In the genomic region with DNA sequence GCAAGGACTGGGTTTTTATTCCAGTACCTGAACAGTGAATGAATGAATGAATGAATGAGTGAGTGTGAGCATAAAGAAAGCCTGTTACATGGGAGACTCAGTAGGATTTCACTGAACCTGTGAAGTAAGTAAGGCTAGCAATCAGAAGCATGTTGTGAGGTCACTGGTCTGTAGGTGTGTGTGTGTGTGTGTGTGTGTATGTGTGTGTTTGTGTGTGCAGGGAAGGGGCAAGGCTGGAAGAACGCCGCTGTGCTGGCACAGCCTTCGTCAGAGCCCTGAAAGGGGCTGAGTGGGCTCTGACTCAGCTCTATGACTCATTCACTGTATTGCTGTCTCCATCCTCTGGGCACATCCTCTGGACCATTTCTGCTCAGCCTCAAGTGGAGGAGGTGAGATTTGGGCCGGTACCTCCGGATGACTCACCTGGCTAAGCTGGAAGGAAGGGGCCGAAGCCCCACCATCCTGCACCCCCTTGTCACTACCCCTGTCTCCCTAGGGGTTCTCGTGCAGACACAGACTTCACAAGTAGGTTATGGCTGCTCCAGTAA, we compare ENCODE assay signal across 1 cellular context.
TF ChIP-seq lines count a peak whose summit lies in the region.

No MANE protein-coding gene starts in this region.

TF ChIP-seq in HEK293, 187 proteins besides CTCF, POLR2A, EP300 and RAD21 (continued from another document and continues in another):
- TF ChIP-seq, protein P1, sequence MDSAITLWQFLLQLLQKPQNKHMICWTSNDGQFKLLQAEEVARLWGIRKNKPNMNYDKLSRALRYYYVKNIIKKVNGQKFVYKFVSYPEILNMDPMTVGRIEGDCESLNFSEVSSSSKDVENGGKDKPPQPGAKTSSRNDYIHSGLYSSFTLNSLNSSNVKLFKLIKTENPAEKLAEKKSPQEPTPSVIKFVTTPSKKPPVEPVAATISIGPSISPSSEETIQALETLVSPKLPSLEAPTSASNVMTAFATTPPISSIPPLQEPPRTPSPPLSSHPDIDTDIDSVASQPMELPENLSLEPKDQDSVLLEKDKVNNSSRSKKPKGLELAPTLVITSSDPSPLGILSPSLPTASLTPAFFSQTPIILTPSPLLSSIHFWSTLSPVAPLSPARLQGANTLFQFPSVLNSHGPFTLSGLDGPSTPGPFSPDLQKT (IDR thresholded peaks at IDR 0.05; ENCODE audit: borderline replicate concordance, low read depth, low read length), result no peak
- TF ChIP-seq, protein P2, sequence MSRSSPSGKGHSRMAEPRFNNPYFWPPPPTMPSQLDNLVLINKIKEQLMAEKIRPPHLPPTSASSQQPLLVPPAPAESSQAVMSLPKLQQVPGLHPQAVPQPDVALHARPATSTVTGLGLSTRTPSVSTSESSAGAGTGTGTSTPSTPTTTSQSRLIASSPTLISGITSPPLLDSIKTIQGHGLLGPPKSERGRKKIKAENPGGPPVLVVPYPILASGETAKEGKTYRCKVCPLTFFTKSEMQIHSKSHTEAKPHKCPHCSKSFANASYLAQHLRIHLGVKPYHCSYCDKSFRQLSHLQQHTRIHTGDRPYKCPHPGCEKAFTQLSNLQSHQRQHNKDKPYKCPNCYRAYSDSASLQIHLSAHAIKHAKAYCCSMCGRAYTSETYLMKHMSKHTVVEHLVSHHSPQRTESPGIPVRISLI (tag by site-specific recombination; IDR thresholded peaks at IDR 0.05), result peak; percentile 76; the same call in 1 of the 2 replicates
- TF ChIP-seq ZNF585B (tag by site-specific recombination; IDR thresholded peaks at IDR 0.05), result no peak
- TF ChIP-seq ZNF792 (tag by site-specific recombination; IDR thresholded peaks at IDR 0.05), result no peak
- TF ChIP-seq ZNF791 (tag by site-specific recombination; IDR thresholded peaks at IDR 0.05), result no peak
- no peak for TF ChIP-seq ZFP41 (tag by site-specific recombination; IDR thresholded peaks at IDR 0.05; ENCODE audit: borderline replicate concordance)
- TF ChIP-seq, protein P3, sequence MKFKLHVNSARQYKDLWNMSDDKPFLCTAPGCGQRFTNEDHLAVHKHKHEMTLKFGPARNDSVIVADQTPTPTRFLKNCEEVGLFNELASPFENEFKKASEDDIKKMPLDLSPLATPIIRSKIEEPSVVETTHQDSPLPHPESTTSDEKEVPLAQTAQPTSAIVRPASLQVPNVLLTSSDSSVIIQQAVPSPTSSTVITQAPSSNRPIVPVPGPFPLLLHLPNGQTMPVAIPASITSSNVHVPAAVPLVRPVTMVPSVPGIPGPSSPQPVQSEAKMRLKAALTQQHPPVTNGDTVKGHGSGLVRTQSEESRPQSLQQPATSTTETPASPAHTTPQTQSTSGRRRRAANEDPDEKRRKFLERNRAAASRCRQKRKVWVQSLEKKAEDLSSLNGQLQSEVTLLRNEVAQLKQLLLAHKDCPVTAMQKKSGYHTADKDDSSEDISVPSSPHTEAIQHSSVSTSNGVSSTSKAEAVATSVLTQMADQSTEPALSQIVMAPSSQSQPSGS (tag by site-specific recombination; IDR thresholded peaks at IDR 0.05; ENCODE audit: low read depth), result 0 out of 2 replicates have a peak, but pooled peaks have one; percentile 15
- TF ChIP-seq ZNF146 (tag by site-specific recombination; IDR thresholded peaks at IDR 0.05), result no peak
- no peak for TF ChIP-seq TRIM28 (IDR thresholded peaks at IDR 0.05; ENCODE audit: borderline replicate concordance, low read length)
- TF ChIP-seq ZNF510 (tag by site-specific recombination; IDR thresholded peaks at IDR 0.05; ENCODE audit: insufficient replicate concordance), result no peak
- no peak for TF ChIP-seq ZNF837 (tag by site-specific recombination; IDR thresholded peaks at IDR 0.05)
- peak; percentile 98 for TF ChIP-seq SP7 (tag by site-specific recombination; IDR thresholded peaks at IDR 0.05)
- no peak for TF ChIP-seq ZNF311 (tag by site-specific recombination; IDR thresholded peaks at IDR 0.05; ENCODE audit: borderline replicate concordance)
- peak; percentile 34; the same call in 1 of the 2 replicates for TF ChIP-seq ZNF341 (tag by site-specific recombination; IDR thresholded peaks at IDR 0.05; ENCODE audit: low read depth)
- TF ChIP-seq, protein P4, sequence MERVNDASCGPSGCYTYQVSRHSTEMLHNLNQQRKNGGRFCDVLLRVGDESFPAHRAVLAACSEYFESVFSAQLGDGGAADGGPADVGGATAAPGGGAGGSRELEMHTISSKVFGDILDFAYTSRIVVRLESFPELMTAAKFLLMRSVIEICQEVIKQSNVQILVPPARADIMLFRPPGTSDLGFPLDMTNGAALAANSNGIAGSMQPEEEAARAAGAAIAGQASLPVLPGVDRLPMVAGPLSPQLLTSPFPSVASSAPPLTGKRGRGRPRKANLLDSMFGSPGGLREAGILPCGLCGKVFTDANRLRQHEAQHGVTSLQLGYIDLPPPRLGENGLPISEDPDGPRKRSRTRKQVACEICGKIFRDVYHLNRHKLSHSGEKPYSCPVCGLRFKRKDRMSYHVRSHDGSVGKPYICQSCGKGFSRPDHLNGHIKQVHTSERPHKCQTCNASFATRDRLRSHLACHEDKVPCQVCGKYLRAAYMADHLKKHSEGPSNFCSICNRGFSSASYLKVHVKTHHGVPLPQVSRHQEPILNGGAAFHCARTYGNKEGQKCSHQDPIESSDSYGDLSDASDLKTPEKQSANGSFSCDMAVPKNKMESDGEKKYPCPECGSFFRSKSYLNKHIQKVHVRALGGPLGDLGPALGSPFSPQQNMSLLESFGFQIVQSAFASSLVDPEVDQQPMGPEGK (tag by site-specific recombination; IDR thresholded peaks at IDR 0.05), result peak; percentile 89
- TF ChIP-seq KLF9 (tag by site-specific recombination; IDR thresholded peaks at IDR 0.05; ENCODE audit: low read depth), result peak; percentile 46; the same call in 1 of the 2 replicates
- TF ChIP-seq ZNF830 (tag by site-specific recombination; IDR thresholded peaks at IDR 0.05; ENCODE audit: low read depth), result no peak
- TF ChIP-seq, protein P5, sequence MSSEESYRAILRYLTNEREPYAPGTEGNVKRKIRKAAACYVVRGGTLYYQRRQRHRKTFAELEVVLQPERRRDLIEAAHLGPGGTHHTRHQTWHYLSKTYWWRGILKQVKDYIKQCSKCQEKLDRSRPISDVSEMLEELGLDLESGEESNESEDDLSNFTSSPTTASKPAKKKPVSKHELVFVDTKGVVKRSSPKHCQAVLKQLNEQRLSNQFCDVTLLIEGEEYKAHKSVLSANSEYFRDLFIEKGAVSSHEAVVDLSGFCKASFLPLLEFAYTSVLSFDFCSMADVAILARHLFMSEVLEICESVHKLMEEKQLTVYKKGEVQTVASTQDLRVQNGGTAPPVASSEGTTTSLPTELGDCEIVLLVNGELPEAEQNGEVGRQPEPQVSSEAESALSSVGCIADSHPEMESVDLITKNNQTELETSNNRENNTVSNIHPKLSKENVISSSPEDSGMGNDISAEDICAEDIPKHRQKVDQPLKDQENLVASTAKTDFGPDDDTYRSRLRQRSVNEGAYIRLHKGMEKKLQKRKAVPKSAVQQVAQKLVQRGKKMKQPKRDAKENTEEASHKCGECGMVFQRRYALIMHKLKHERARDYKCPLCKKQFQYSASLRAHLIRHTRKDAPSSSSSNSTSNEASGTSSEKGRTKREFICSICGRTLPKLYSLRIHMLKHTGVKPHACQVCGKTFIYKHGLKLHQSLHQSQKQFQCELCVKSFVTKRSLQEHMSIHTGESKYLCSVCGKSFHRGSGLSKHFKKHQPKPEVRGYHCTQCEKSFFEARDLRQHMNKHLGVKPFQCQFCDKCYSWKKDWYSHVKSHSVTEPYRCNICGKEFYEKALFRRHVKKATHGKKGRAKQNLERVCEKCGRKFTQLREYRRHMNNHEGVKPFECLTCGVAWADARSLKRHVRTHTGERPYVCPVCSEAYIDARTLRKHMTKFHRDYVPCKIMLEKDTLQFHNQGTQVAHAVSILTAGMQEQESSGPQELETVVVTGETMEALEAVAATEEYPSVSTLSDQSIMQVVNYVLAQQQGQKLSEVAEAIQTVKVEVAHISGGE (tag by site-specific recombination; conservative IDR thresholded peaks at IDR 0.05; ENCODE audit: low read depth), result no peak
- peak; percentile 89 for TF ChIP-seq ZNF239 (tag by site-specific recombination; IDR thresholded peaks at IDR 0.05)
- TF ChIP-seq ZNF529 (tag by site-specific recombination; IDR thresholded peaks at IDR 0.05; ENCODE audit: insufficient replicate concordance), result no peak
- TF ChIP-seq ZNF114 (tag by site-specific recombination; IDR thresholded peaks at IDR 0.05), result no peak
- TF ChIP-seq ZNF121 (tag by site-specific recombination; IDR thresholded peaks at IDR 0.05), result no peak
- no peak for TF ChIP-seq ZNF140 (tag by site-specific recombination; IDR thresholded peaks at IDR 0.05)
- no peak for TF ChIP-seq ZNF132 (tag by site-specific recombination; IDR thresholded peaks at IDR 0.05; ENCODE audit: borderline replicate concordance)
- TF ChIP-seq, protein P6, sequence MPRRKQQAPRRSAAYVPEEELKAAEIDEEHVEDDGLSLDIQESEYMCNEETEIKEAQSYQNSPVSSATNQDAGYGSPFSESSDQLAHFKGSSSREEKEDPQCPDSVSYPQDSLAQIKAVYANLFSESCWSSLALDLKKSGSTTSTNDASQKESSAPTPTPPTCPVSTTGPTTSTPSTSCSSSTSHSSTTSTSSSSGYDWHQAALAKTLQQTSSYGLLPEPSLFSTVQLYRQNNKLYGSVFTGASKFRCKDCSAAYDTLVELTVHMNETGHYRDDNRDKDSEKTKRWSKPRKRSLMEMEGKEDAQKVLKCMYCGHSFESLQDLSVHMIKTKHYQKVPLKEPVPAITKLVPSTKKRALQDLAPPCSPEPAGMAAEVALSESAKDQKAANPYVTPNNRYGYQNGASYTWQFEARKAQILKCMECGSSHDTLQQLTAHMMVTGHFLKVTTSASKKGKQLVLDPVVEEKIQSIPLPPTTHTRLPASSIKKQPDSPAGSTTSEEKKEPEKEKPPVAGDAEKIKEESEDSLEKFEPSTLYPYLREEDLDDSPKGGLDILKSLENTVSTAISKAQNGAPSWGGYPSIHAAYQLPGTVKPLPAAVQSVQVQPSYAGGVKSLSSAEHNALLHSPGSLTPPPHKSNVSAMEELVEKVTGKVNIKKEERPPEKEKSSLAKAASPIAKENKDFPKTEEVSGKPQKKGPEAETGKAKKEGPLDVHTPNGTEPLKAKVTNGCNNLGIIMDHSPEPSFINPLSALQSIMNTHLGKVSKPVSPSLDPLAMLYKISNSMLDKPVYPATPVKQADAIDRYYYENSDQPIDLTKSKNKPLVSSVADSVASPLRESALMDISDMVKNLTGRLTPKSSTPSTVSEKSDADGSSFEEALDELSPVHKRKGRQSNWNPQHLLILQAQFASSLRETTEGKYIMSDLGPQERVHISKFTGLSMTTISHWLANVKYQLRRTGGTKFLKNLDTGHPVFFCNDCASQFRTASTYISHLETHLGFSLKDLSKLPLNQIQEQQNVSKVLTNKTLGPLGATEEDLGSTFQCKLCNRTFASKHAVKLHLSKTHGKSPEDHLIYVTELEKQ (tag by site-specific recombination; IDR thresholded peaks at IDR 0.05; ENCODE audit: borderline replicate concordance), result 0 out of 2 replicates have a peak, but pooled peaks have one; percentile 44
- no peak for TF ChIP-seq ZNF350 (tag by site-specific recombination; IDR thresholded peaks at IDR 0.05)
- TF ChIP-seq, protein P7, sequence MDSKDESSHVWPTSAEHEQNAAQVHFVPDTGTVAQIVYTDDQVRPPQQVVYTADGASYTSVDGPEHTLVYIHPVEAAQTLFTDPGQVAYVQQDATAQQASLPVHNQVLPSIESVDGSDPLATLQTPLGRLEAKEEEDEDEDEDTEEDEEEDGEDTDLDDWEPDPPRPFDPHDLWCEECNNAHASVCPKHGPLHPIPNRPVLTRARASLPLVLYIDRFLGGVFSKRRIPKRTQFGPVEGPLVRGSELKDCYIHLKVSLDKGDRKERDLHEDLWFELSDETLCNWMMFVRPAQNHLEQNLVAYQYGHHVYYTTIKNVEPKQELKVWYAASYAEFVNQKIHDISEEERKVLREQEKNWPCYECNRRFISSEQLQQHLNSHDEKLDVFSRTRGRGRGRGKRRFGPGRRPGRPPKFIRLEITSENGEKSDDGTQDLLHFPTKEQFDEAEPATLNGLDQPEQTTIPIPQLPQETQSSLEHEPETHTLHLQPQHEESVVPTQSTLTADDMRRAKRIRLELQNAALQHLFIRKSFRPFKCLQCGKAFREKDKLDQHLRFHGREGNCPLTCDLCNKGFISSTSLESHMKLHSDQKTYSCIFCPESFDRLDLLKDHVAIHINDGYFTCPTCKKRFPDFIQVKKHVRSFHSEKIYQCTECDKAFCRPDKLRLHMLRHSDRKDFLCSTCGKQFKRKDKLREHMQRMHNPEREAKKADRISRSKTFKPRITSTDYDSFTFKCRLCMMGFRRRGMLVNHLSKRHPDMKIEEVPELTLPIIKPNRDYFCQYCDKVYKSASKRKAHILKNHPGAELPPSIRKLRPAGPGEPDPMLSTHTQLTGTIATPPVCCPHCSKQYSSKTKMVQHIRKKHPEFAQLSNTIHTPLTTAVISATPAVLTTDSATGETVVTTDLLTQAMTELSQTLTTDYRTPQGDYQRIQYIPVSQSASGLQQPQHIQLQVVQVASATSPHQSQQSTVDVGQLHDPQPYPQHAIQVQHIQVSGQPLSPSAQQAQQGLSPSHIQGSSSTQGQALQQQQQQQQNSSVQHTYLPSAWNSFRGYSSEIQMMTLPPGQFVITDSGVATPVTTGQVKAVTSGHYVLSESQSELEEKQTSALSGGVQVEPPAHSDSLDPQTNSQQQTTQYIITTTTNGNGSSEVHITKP (tag by site-specific recombination; IDR thresholded peaks at IDR 0.05), result peak; percentile 66
- no peak for TF ChIP-seq HOXD13 (CRISPR knock-in tag; IDR thresholded peaks at IDR 0.05; ENCODE audit: borderline replicate concordance)
- peak; percentile 38; the same call in 1 of the 2 replicates for TF ChIP-seq ZIC2 (tag by site-specific recombination; IDR thresholded peaks at IDR 0.05)
- TF ChIP-seq ZNF660 (tag by site-specific recombination; IDR thresholded peaks at IDR 0.05), result peak; percentile 84
- TF ChIP-seq ZNF701 (tag by site-specific recombination; IDR thresholded peaks at IDR 0.05), result no peak
- TF ChIP-seq ZNF223 (tag by site-specific recombination; IDR thresholded peaks at IDR 0.05), result no peak
- peak; percentile 67; the same call in 1 of the 2 replicates for TF ChIP-seq ZNF394 (tag by site-specific recombination; IDR thresholded peaks at IDR 0.05; ENCODE audit: borderline replicate concordance)
- no peak for TF ChIP-seq ZNF426 (tag by site-specific recombination; IDR thresholded peaks at IDR 0.05)
- TF ChIP-seq, protein P8, sequence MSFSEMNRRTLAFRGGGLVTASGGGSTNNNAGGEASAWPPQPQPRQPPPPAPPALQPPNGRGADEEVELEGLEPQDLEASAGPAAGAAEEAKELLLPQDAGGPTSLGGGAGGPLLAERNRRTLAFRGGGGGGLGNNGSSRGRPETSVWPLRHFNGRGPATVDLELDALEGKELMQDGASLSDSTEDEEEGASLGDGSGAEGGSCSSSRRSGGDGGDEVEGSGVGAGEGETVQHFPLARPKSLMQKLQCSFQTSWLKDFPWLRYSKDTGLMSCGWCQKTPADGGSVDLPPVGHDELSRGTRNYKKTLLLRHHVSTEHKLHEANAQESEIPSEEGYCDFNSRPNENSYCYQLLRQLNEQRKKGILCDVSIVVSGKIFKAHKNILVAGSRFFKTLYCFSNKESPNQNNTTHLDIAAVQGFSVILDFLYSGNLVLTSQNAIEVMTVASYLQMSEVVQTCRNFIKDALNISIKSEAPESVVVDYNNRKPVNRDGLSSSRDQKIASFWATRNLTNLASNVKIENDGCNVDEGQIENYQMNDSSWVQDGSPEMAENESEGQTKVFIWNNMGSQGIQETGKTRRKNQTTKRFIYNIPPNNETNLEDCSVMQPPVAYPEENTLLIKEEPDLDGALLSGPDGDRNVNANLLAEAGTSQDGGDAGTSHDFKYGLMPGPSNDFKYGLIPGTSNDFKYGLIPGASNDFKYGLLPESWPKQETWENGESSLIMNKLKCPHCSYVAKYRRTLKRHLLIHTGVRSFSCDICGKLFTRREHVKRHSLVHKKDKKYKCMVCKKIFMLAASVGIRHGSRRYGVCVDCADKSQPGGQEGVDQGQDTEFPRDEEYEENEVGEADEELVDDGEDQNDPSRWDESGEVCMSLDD (tag by site-specific recombination; IDR thresholded peaks at IDR 0.05), result peak; percentile 88
- TF ChIP-seq ZNF138 (tag by site-specific recombination; IDR thresholded peaks at IDR 0.05; ENCODE audit: borderline replicate concordance), result no peak
- 0 out of 2 replicates have a peak, but pooled peaks have one; percentile 61 for TF ChIP-seq ZNF155 (tag by site-specific recombination; IDR thresholded peaks at IDR 0.05)
- TF ChIP-seq ZNF175 (tag by site-specific recombination; IDR thresholded peaks at IDR 0.05), result no peak
